Comparison of ENCODE assay signal across 8 cellular contexts in the genomic region with DNA sequence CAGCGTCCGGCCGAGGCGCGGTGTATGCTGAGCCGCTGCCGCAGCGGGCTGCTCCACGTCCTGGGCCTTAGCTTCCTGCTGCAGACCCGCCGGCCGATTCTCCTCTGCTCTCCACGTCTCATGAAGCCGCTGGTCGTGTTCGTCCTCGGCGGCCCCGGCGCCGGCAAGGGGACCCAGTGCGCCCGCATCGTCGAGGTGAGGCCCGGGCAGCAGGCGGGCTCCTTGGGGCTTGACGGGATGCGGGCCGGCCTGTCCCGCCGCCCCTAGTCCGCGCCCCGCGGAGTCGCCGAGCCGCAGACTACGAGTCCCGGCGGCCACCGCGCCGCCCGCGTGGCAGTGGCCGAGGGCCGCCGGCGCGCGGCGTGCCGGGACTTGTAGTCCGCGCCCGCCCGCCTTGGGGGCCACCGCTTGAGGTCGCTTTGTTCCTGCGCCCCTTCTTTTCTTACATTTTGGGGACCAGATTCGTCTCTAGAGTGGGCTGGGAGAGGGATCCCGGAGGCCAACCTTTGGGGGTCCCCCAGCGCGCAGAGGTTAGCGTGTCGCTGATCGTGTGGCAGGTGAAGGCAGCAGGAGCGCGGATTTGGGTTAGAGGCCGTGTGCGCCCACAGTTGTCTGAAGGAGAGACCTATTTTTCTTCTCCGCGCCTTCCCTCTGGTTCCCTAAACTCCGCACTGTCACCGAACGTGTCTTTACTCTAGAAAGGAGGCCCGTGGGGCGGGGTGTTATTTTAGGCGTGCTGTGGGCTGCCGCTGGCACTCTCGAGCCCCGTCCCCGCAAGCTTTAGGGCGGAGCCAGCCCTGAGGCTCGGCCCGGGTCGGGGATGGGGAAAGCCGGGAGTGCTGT. TPM values are rescaled to one million over a fixed set of nuclear protein-coding genes. Genes with fewer than 3 reads are reported as not detected.
A peak's percentile ranks its signal among the peaks of the same experiment; 100 is the strongest.
DNase-seq lines count a peak whose midpoint lies in the region; ATAC-seq and TF ChIP-seq lines count a peak whose summit lies in the region.

No MANE protein-coding gene starts in this region.

- peak overlapping the region; percentile 96 to 97 for H3K4me3 ChIP-seq in mesenchymal stem cell (ENCODE audit: insufficient read depth in 1 of 2, low read depth in 1 of 2, low read length in 2 of 2)

- CTCF ChIA-PET in activated CD4-positive, alpha-beta memory T cell treated with anti-CD3 and anti-CD28 coated beads for 36 hours (lab: Charles Lee): interaction anchor here (0.7 to 1.9 kb wide), 10 partner anchors 10 to 155 kb away, joined by 3 to 11 read pairs (median 5); partner anchors contain the start of genes FOXD2 and STIL

- no peaks in the 10 kb centered on the region for H3K27me3 ChIP-seq in mesenchymal stem cell (ENCODE audit: control insufficient read depth in 1 of 2, insufficient read depth in 1 of 2, low read length in 2 of 2)

- POLR2A ChIA-PET in activated CD4-positive, alpha-beta memory T cell treated with anti-CD3 and anti-CD28 coated beads for 36 hours (lab: Charles Lee): interaction anchor here (0.7 to 3.3 kb wide), 11 partner anchors 10 to 155 kb away, joined by 3 to 18 read pairs (median 4); partner anchors contain the start of genes FOXD2 and STIL

- peak overlapping the region; percentile 92 for H2BK15ac ChIP-seq in mesenchymal stem cell (ENCODE audit: low read depth, poor library complexity, severe bottlenecking)

- intact Hi-C loops in CD14-positive monocyte (cut with micrococcal nuclease): loop anchor here in 1 of 2 donors (2.0 kb wide), 1 partner anchor 21 kb away; no protein-coding TSS in a partner anchor
- intact Hi-C loops in activated CD4-positive, alpha-beta memory T cell treated with anti-CD3 and anti-CD28 coated beads for 36 hours (cut with micrococcal nuclease): loop anchor here (1.0 to 5.0 kb wide), 5 partner anchors 17 to 142 kb away; partner anchors contain the start of genes PDZK1IP1 and STIL

- no peak overlapping the region for H2AK5ac ChIP-seq in mesenchymal stem cell (ENCODE audit: low read length, severe bottlenecking)

- H3K4me2 ChIP-seq in mesenchymal stem cell (ENCODE audit: low read length, poor library complexity, severe bottlenecking): peak overlapping the region; percentile 73

- H3K9ac ChIP-seq in mesenchymal stem cell (ENCODE audit: low read length): peak overlapping the region; percentile 99

- peak overlapping the region; percentile 94 for H3K27ac ChIP-seq in mesenchymal stem cell (ENCODE audit: low read length, poor library complexity, severe bottlenecking)

- under 1% methylated on average over 55 of the region's 90 CpGs for WGBS in mesenchymal stem cell

- peaks cover 9% of the 10 kb centered on the region for H3K79me1 ChIP-seq in mesenchymal stem cell (replicated peaks; ENCODE audit: low read length, poor library complexity, severe bottlenecking)

- peak overlapping the region in 1 of 2 experiments; percentile 89 for H3K23ac ChIP-seq in mesenchymal stem cell (ENCODE audit: low read length in 2 of 2)

- H3K14ac ChIP-seq in mesenchymal stem cell (ENCODE audit: low read length in 2 of 2): peak overlapping the region; percentile 79 to 98

- no peak for TF ChIP-seq CTCF in CD14-positive monocyte (IDR thresholded peaks at IDR 0.05)

- H3K9me3 ChIP-seq in mesenchymal stem cell (ENCODE audit: control insufficient read depth, low read length): no peaks in the 10 kb centered on the region

- peak overlapping the region; percentile 92 for H4K91ac ChIP-seq in mesenchymal stem cell (ENCODE audit: low read length)

- H3K4me3 Mint-ChIP-seq in CD14-positive monocyte: peak overlapping the region; percentile 95
- H3K4me3 Mint-ChIP-seq in activated CD4-positive, alpha-beta memory T cell treated with anti-CD3 and anti-CD28 coated beads for 36 hours: no peak overlapping the region

- DNase-seq in CD14-positive monocyte (ENCODE audit: low spot score) (peak; percentile 77), NCI-H526 treated with DMSO at 0.1 percent for 48 hours (lab: John Stamatoyannopoulos, UW) (peak; percentile 81), mesenchymal stem cell (peak; percentile 88)
- DNase-seq in activated CD4-positive, alpha-beta memory T cell treated with anti-CD3 and anti-CD28 coated beads for 36 hours: peak; percentile 79
- peak; percentile 51 for DNase-seq in effector CD8-positive, alpha-beta T cell (lab: John Stamatoyannopoulos, UW)
- DNase-seq in stimulated activated CD8-positive, alpha-beta memory T cell treated with anti-CD3 and anti-CD28 coated beads, Interleukin-12 subunit alpha, Interleukin-12 subunit beta, amount 100 ng/mL, for 4 hours (ENCODE audit: low read depth): peak; percentile 63

- peaks cover 12% of the 10 kb centered on the region for H3K4me1 ChIP-seq in mesenchymal stem cell (ENCODE audit: control insufficient read depth, insufficient read depth, low read depth, low read length)

- peak overlapping the region; percentile 97 to 98 for H3K18ac ChIP-seq in mesenchymal stem cell (ENCODE audit: low read depth in 1 of 2, low read length in 2 of 2)

- H4K8ac ChIP-seq in mesenchymal stem cell (ENCODE audit: low read length): peak overlapping the region; percentile 96

- peak overlapping the region; percentile 97 for H2BK5ac ChIP-seq in mesenchymal stem cell (ENCODE audit: low read depth, low read length, poor library complexity, severe bottlenecking)

- peak overlapping the region; percentile 99 for H2AFZ ChIP-seq in mesenchymal stem cell (ENCODE audit: low read depth, low read length)

- peak overlapping the region; percentile 90 for H2BK120ac ChIP-seq in mesenchymal stem cell (ENCODE audit: low read depth, low read length)

- peak; percentile 91 for ATAC-seq in HG03354 (IDR thresholded peaks at IDR 0.05; ENCODE audit: poor library complexity, severe bottlenecking, unreplicated experiment)

- peaks cover 0 to 4% of the 10 kb centered on the region in 2 experiments for H3K36me3 ChIP-seq in mesenchymal stem cell (ENCODE audit: control insufficient read depth in 1 of 2, insufficient read depth in 2 of 2, low read depth in 1 of 2, low read length in 2 of 2)

- peak; percentile 69 for TF ChIP-seq POLR2A in GM19099 (IDR thresholded peaks at IDR 0.05; ENCODE audit: extremely low read depth, insufficient read length, low read depth)

- peak overlapping the region in 6 of 7 donors; percentile 96 to 97 (median 96) for H3K27ac Mint-ChIP-seq in CD14-positive monocyte
- H3K27ac Mint-ChIP-seq in activated CD4-positive, alpha-beta memory T cell treated with anti-CD3 and anti-CD28 coated beads for 36 hours: peak overlapping the region; percentile 95

- H2BK12ac ChIP-seq in mesenchymal stem cell (ENCODE audit: low read length in 2 of 2): peak overlapping the region in 1 of 2 experiments; percentile 54

- H3K36me3 Mint-ChIP-seq in CD14-positive monocyte: no peaks in the 10 kb centered on the region
- H3K36me3 Mint-ChIP-seq in activated CD4-positive, alpha-beta memory T cell treated with anti-CD3 and anti-CD28 coated beads for 36 hours: peaks cover 2% of the 10 kb centered on the region

- H3K4ac ChIP-seq in mesenchymal stem cell (ENCODE audit: low read depth in 1 of 2, low read length in 2 of 2): peak overlapping the region; percentile 96 to 99

- no peaks in the 10 kb centered on the region for H3K27me3 Mint-ChIP-seq in CD14-positive monocyte (ENCODE audit: low read depth in 3 of 3)
- H3K27me3 Mint-ChIP-seq in activated CD4-positive, alpha-beta memory T cell treated with anti-CD3 and anti-CD28 coated beads for 36 hours: no peaks in the 10 kb centered on the region

- no peaks in the 10 kb centered on the region for H3K9me3 Mint-ChIP-seq in CD14-positive monocyte
- H3K9me3 Mint-ChIP-seq in activated CD4-positive, alpha-beta memory T cell treated with anti-CD3 and anti-CD28 coated beads for 36 hours: no peaks in the 10 kb centered on the region

- H3K4me1 Mint-ChIP-seq in CD14-positive monocyte: peaks cover 12% of the 10 kb centered on the region
- H3K4me1 Mint-ChIP-seq in activated CD4-positive, alpha-beta memory T cell treated with anti-CD3 and anti-CD28 coated beads for 36 hours (ENCODE audit: low read depth): peaks cover 21% of the 10 kb centered on the region

RNA-seq across cellular contexts. Expression of gene CMPK1, which starts 0.6 kb away (rescaled TPM):
- polyA plus RNA-seq in CD14-positive monocyte: 10 to 100 TPM; 65.2 to 67.6 TPM
- 100 to 1,000 TPM; 116 TPM for total RNA-seq in activated CD4-positive, alpha-beta memory T cell treated with anti-CD3 and anti-CD28 coated beads for 36 hours
- polyA plus RNA-seq in mesenchymal stem cell (2013, experiment 1 of 2): 63.7 TPM
- polyA plus RNA-seq in mesenchymal stem cell (2013, experiment 2 of 2): 71.7 TPM

RNA-seq across cellular contexts. Expression of gene STIL, which starts 20.2 kb away (rescaled TPM):
- polyA plus RNA-seq in CD14-positive monocyte: under 1 TPM; 0.16 to 0.27 TPM
- 10 to 100 TPM; 31.3 to 33.6 TPM for total RNA-seq in activated CD4-positive, alpha-beta memory T cell treated with anti-CD3 and anti-CD28 coated beads for 36 hours
- 2.6 TPM for polyA plus RNA-seq in mesenchymal stem cell (2013, experiment 1 of 2)
- 2.6 TPM for polyA plus RNA-seq in mesenchymal stem cell (2013, experiment 2 of 2)

Comparison
In these comparisons a context has a peak if more than half of its experiments do, and no peak if none do; other contexts are left out.
1. Peak in every context shown above with its lines: DNase-seq, ATAC-seq, H3K4me3 ChIP-seq and H3K27ac ChIP-seq.